Comparison of ENCODE assay signal across 8 cellular contexts in the genomic region with DNA sequence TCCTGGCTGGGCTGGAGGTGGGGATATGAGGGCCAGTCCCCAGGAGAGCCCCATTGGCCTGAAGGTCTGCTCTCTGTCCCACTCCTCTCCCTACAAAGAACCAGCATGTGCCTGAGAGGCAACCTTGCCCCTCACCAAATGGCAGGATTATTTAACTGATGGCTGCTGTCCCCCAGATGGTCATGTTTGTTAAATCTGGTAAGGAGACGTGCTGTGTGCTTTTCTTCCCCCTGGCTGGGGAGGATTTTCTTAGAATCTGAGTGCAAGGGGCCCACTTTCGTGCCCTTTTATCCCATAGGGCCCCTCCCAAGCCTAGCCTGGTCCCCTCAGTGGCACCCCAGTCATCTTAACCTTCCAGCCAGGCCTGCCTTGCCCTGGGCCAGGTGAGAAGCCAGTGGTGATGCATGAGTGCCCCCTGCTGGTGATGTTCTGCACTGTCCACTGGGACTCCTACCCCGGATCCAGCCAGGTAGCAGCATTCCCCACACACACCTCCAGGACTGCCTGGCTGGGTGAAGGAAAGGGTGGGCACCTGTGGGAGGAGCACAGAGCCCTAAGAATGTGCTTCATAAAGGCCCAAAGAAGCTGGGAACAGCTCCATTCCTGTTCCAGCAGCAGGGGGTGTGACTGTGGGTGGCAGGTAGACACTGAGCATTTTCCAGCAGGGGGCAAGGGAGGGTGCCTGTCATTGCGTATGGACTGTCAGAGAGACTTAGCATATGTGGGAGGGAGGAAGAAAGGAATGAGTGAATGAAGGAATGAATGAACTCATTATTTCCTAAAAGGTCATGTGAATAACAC. TPM values are rescaled to one million over a fixed set of nuclear protein-coding genes. Genes with fewer than 3 reads are reported as not detected.
A peak's percentile ranks its signal among the peaks of the same experiment; 100 is the strongest.
DNase-seq lines count a peak whose midpoint lies in the region; ATAC-seq lines count a peak whose summit lies in the region.

No MANE protein-coding gene starts in this region.

- ATAC-seq in GM21390 (IDR thresholded peaks at IDR 0.05; ENCODE audit: unreplicated experiment) (no peak), HG03378 (IDR thresholded peaks at IDR 0.05; ENCODE audit: unreplicated experiment) (no peak)

- no peak overlapping the region for H3K27ac Mint-ChIP-seq in activated naive CD4-positive, alpha-beta T cell treated with anti-CD3 and anti-CD28 coated beads, Interleukin-2, amount 10 ng/mL, durations not matched to agents 7 days and 5 days

- H3K9me3 Mint-ChIP-seq in activated naive CD4-positive, alpha-beta T cell treated with anti-CD3 and anti-CD28 coated beads, Interleukin-2, amount 10 ng/mL, durations not matched to agents 7 days and 5 days = no peaks in the 10 kb centered on the region

- in situ Hi-C loops in SK-MEL-5 (cut with HindIII; ENCODE audit: low pct_unique_long_range_greater_than_20kb, low sequenced_read_pairs) = no loop called here

- peaks cover 9% of the 10 kb centered on the region for H3K27me3 Mint-ChIP-seq in activated naive CD4-positive, alpha-beta T cell treated with anti-CD3 and anti-CD28 coated beads, Interleukin-2, amount 10 ng/mL, durations not matched to agents 7 days and 5 days

- CTCF ChIA-PET in activated naive CD4-positive, alpha-beta T cell treated with anti-CD3 and anti-CD28 coated beads, Interleukin-2, amount 10 ng/mL, durations not matched to agents 7 days and 5 days (lab: Charles Lee) = interaction anchor here (0.5 to 5.6 kb wide), 18 partner anchors 8 to 258 kb away, joined by 3 to 74 read pairs (median 4); no protein-coding TSS in a partner anchor

- H3K4me1 Mint-ChIP-seq in activated naive CD4-positive, alpha-beta T cell treated with anti-CD3 and anti-CD28 coated beads, Interleukin-2, amount 10 ng/mL, durations not matched to agents 7 days and 5 days = no peaks in the 10 kb centered on the region

- DNase-seq in Daoy (ENCODE audit: low read depth) = peak; percentile 81
- peak in 57 of 76 experiments; percentile 6 to 78 (median 56) for DNase-seq in HUDEP-2 (lab: John Stamatoyannopoulos, UW; ENCODE audit: unreplicated experiment in 76 of 76)
- DNase-seq in SK-MEL-5 (ENCODE audit: low read depth, low spot score) = peak; percentile 77
- DNase-seq in activated naive CD4-positive, alpha-beta T cell treated with anti-CD3 and anti-CD28 coated beads, Interleukin-2, amount 10 ng/mL, durations not matched to agents 7 days and 5 days = peak; percentile 92
- peak; percentile 88 for DNase-seq in cardiac septum (ENCODE audit: low spot score)
- peak; percentile 44 for DNase-seq in renal cortical epithelial cell (ENCODE audit: low read depth)

- H3K36me3 Mint-ChIP-seq in activated naive CD4-positive, alpha-beta T cell treated with anti-CD3 and anti-CD28 coated beads, Interleukin-2, amount 10 ng/mL, durations not matched to agents 7 days and 5 days = peaks cover 9% of the 10 kb centered on the region

- intact Hi-C loops in cardiac septum (cut with DNase I) = loop anchor here (2.0 kb wide), 1 partner anchor 140 kb away; no protein-coding TSS in a partner anchor

- no peak overlapping the region for H3K4me3 Mint-ChIP-seq in activated naive CD4-positive, alpha-beta T cell treated with anti-CD3 and anti-CD28 coated beads, Interleukin-2, amount 10 ng/mL, durations not matched to agents 7 days and 5 days

RNA-seq across cellular contexts. Expression of gene MFNG, which starts 28.9 kb away (rescaled TPM):
- total RNA-seq in Daoy (2014; rRNA removed; shearing (Covaris generic)) = 2.4 and 3.0 TPM in 2 replicates
- total RNA-seq in SK-MEL-5 (2014; rRNA removed; shearing (Covaris generic)) = 0.37 TPM in 1 of 2 replicates, not detected in the other
- polyA plus RNA-seq in SK-MEL-5 (2015; cell fraction: cytosol; rRNA removed) = not detected in 2 replicates
- 1.6 TPM in 1 of 2 replicates, not detected in the other for polyA plus RNA-seq in SK-MEL-5 (2015; cell fraction: nucleus; rRNA removed)
- total RNA-seq in cardiac septum (5.3 TPM), renal cortical epithelial cell (1.1 and 2.6 TPM in 2 replicates)

RNA-seq across cellular contexts. Expression of gene ELFN2, which starts 30.0 kb away (rescaled TPM):
- 2.0 and 2.3 TPM in 2 replicates for total RNA-seq in Daoy (2014; rRNA removed; shearing (Covaris generic))
- 0.34 and 0.40 TPM in 2 replicates for total RNA-seq in SK-MEL-5 (2014; rRNA removed; shearing (Covaris generic))
- 0.25 and 0.47 TPM in 2 replicates for polyA plus RNA-seq in SK-MEL-5 (2015; cell fraction: cytosol; rRNA removed)
- polyA plus RNA-seq in SK-MEL-5 (2015; cell fraction: nucleus; rRNA removed) = 0.19 and 0.76 TPM in 2 replicates
- total RNA-seq in cardiac septum (0.03 TPM), renal cortical epithelial cell (6.3 and 18.8 TPM in 2 replicates)
